Comparison of ENCODE assay signal across 26 cellular contexts in genomic region chr1:181538836-181539235, GRCh38. TPM values are rescaled to one million over a fixed set of nuclear protein-coding genes. Genes with fewer than 3 reads are reported as not detected.
"Had no signal": no experiment of that assay in that cellular context is flagged by ENCODE, and none has a peak within 500 bp of the region (broad histone marks: within the 10 kb centered on the region; RNA-seq: fewer than 3 reads in every experiment).

No MANE protein-coding gene starts in this region.

- H3K4me3 Mint-ChIP-seq: activated CD8-positive, alpha-beta T cell treated with anti-CD3 and anti-CD28 coated beads for 36 hours; activated naive CD4-positive, alpha-beta T cell treated with anti-CD3 and anti-CD28 coated beads, Interleukin-2, amount 10 ng/mL, durations not matched to agents 7 days and 5 days; activated naive CD8-positive, alpha-beta T cell treated with anti-CD3 and anti-CD28 coated beads for 36 hours; activated T-cell treated with anti-CD3 and anti-CD28 coated beads, Interleukin-2, amount 50 U/mL, for 72 hours; central memory CD8-positive, alpha-beta T cell; T-helper 1 cell treated with Interleukin-12 subunit alpha and Interleukin-12 subunit beta and Interleukin-4 antibody, amounts not matched to agents 30 μg/mL and 1 μg/mL, for 36 hours had no signal

- H3K4me1 ChIP-seq: SJCRH30 had no signal

- ATAC-seq: activated CD4-positive, CD25-positive, alpha-beta regulatory T cell treated with anti-CD3 and anti-CD28 coated beads, Interleukin-2, amount 50 U/mL, for 24 hours; activated CD8-positive, alpha-beta T cell treated with anti-CD3 and anti-CD28 coated beads for 36 hours; activated T-cell treated with anti-CD3 and anti-CD28 coated beads, Interleukin-2, amount 50 U/mL, for 72 hours; Panc1; SK-N-SH treated with all-trans-retinoic acid at 6 μM for 48 hours had no signal

- H3K9me3 ChIP-seq: MG63, SJCRH30 had no signal

- H3K27me3 ChIP-seq: SJCRH30 had no signal

- DNase-seq: activated CD4-positive, alpha-beta T cell treated with anti-CD3 and anti-CD28 coated beads for 4 hours; activated CD8-positive, alpha-beta memory T cell treated with anti-CD3 and anti-CD28 coated beads, Interleukin-2, amount 50 U/mL, for 4 hours; activated CD8-positive, alpha-beta T cell treated with anti-CD3 and anti-CD28 coated beads for 36 hours; activated gamma-delta T cell treated with Interleukin-2 at 50 U/mL for 16 hours; activated naive CD4-positive, alpha-beta T cell treated with anti-CD3 and anti-CD28 coated beads, Interleukin-2, amount 10 ng/mL, durations not matched to agents 7 days and 5 days; activated naive CD8-positive, alpha-beta T cell treated with anti-CD3 and anti-CD28 coated beads for 36 hours; activated T-cell treated with anti-CD3 and anti-CD28 coated beads, Interleukin-2, amount 50 U/mL, for 72 hours; anterior cingulate cortex; MG63; NCI-H1105 treated with DMSO at 0.1 percent for 48 hours; NCI-H1436 treated with DMSO at 0.1 percent for 48 hours; NCI-H187; NCI-H2081; NCI-H524 treated with DMSO at 0.1 percent for 48 hours; NCI-H774; Right ventricle myocardium superior; SJCRH30; SW 1271 had no signal

- H3K4me3 ChIP-seq: MG63, SJCRH30 had no signal

- H3K4me1 Mint-ChIP-seq: activated naive CD4-positive, alpha-beta T cell treated with anti-CD3 and anti-CD28 coated beads, Interleukin-2, amount 10 ng/mL, durations not matched to agents 7 days and 5 days; activated naive CD8-positive, alpha-beta T cell treated with anti-CD3 and anti-CD28 coated beads for 36 hours; central memory CD8-positive, alpha-beta T cell had no signal

- H3K36me3 Mint-ChIP-seq: activated naive CD4-positive, alpha-beta T cell treated with anti-CD3 and anti-CD28 coated beads, Interleukin-2, amount 10 ng/mL, durations not matched to agents 7 days and 5 days; activated naive CD8-positive, alpha-beta T cell treated with anti-CD3 and anti-CD28 coated beads for 36 hours had no signal

- H3K27ac ChIP-seq: RWPE1, SJCRH30 had no signal

- H3K27ac Mint-ChIP-seq: activated CD8-positive, alpha-beta T cell treated with anti-CD3 and anti-CD28 coated beads for 36 hours; activated naive CD4-positive, alpha-beta T cell treated with anti-CD3 and anti-CD28 coated beads, Interleukin-2, amount 10 ng/mL, durations not matched to agents 7 days and 5 days; activated naive CD8-positive, alpha-beta T cell treated with anti-CD3 and anti-CD28 coated beads for 36 hours; activated T-cell treated with anti-CD3 and anti-CD28 coated beads, Interleukin-2, amount 50 U/mL, for 72 hours; activated T-helper 2 cell treated with anti-CD3 and anti-CD28 coated beads, Interferon-gamma antibody, Interleukin-2, Interleukin-4, amounts not matched to agents 10 μg/mL and 5 μg/mL and 100 μg/mL, durations not matched to agents 14 hours and 24 hours and 36 hours; T-helper 1 cell treated with Interleukin-12 subunit alpha and Interleukin-12 subunit beta and Interleukin-4 antibody, amounts not matched to agents 30 μg/mL and 1 μg/mL, for 36 hours had no signal

- H3K36me3 ChIP-seq: MG63, SJCRH30 had no signal

- H3K9me3 Mint-ChIP-seq: activated CD8-positive, alpha-beta T cell treated with anti-CD3 and anti-CD28 coated beads for 36 hours; activated naive CD4-positive, alpha-beta T cell treated with anti-CD3 and anti-CD28 coated beads, Interleukin-2, amount 10 ng/mL, durations not matched to agents 7 days and 5 days; activated naive CD8-positive, alpha-beta T cell treated with anti-CD3 and anti-CD28 coated beads for 36 hours; activated T-cell treated with anti-CD3 and anti-CD28 coated beads, Interleukin-2, amount 50 U/mL, for 72 hours; activated T-helper 2 cell treated with anti-CD3 and anti-CD28 coated beads, Interferon-gamma antibody, Interleukin-2, Interleukin-4, amounts not matched to agents 10 μg/mL and 5 μg/mL and 100 μg/mL, durations not matched to agents 14 hours and 24 hours and 36 hours; central memory CD8-positive, alpha-beta T cell; T-helper 1 cell treated with Interleukin-12 subunit alpha and Interleukin-12 subunit beta and Interleukin-4 antibody, amounts not matched to agents 30 μg/mL and 1 μg/mL, for 36 hours had no signal

RNA-seq across cellular contexts. Expression of gene CACNA1E, which starts 55.5 kb away (rescaled TPM):
- total RNA-seq: activated CD8-positive, alpha-beta T cell treated with anti-CD3 and anti-CD28 coated beads for 36 hours; activated T-helper 2 cell treated with anti-CD3 and anti-CD28 coated beads, Interferon-gamma antibody, Interleukin-2, Interleukin-4, amounts not matched to agents 10 μg/mL and 5 μg/mL and 100 μg/mL, durations not matched to agents 14 hours and 24 hours and 36 hours; OCI-LY7 had no signal
